ENCODE assay signal across 12 cellular contexts in the genomic region with DNA sequence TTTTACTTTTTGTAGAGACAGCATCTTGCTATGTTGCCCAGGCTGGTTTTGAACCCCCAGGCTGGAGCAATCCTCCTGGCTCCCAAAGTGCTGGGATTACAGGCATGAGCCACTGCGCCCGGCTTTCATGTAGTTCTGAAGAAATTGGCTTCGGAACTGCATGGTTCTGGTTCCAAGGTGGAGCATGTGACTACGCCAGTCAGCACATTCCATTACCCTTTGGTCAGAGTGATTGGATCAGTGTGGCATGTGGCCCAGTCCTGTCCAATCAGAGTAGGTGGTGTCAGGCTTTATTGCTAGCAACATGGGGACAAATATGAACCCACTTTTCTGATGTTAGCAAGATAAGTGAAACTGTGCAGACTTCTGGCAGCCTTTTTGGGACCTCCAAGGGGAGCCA. TPM values are rescaled to one million over a fixed set of nuclear protein-coding genes. Genes with fewer than 3 reads are reported as not detected.
DNase-seq lines count a peak whose midpoint lies in the region; ATAC-seq and TF ChIP-seq lines count a peak whose summit lies in the region.
"Had no signal": no experiment of that assay in that cellular context is flagged by ENCODE, and none has a peak within 500 bp of the region (broad histone marks: within the 10 kb centered on the region; RNA-seq: fewer than 3 reads in every experiment).

No MANE protein-coding gene starts in this region.

- H3K27ac ChIP-seq in psoas muscle = peak overlapping the region; percentile 77

- ATAC-seq in Right ventricle myocardium superior (ENCODE audit: poor library complexity) = peak; percentile 51
- ATAC-seq in psoas muscle = peak; percentile 17 to 44 (median 28)
- no peak for ATAC-seq in HG03469 (IDR thresholded peaks at IDR 0.05; ENCODE audit: unreplicated experiment)
- ATAC-seq in HG03095 (IDR thresholded peaks at IDR 0.05; ENCODE audit: unreplicated experiment) = no peak

- H3K4me3 ChIP-seq in astrocyte of the cerebellum (ENCODE audit: low read depth, low read length) (no peak overlapping the region), psoas muscle (no peak overlapping the region)

- no peaks in the 10 kb centered on the region for H3K9me3 ChIP-seq in psoas muscle

- 11 to 72% (median 38%) methylated on average over 4 of the region's 4 CpGs for WGBS in psoas muscle, 3 donors

- no peaks in the 10 kb centered on the region for H3K27me3 ChIP-seq in psoas muscle (ENCODE audit: insufficient read depth in 3 of 3, low read length in 2 of 3)

- intact Hi-C loops in Right ventricle myocardium superior (cut with DNase I) (no loop called here), psoas muscle (cut with DNase I) (loop anchor here in 1 of 2 donors (2.0 kb wide), 1 partner anchor 35 kb away; no protein-coding TSS in a partner anchor)

- no peak for TF ChIP-seq CTCF in astrocyte of the cerebellum (IDR thresholded peaks at IDR 0.05; ENCODE audit: low read depth, low read length, missing control alignments)
- no peak for TF ChIP-seq CTCF in psoas muscle (IDR thresholded peaks at IDR 0.05)

- no peaks in the 10 kb centered on the region for H3K36me3 ChIP-seq in psoas muscle (ENCODE audit: insufficient read depth in 1 of 2, low read depth in 1 of 2)

- DNase-seq in Daoy (ENCODE audit: low read depth) = peak; percentile 59
- peak; percentile 57 for DNase-seq in astrocyte of the cerebellum (ENCODE audit: low read depth)
- DNase-seq in Right ventricle myocardium superior = peak; percentile 75
- DNase-seq in psoas muscle = peak; percentile 82 to 88
- no peak for DNase-seq in NCI-H2107 (lab: John Stamatoyannopoulos, UW)
- no peak for DNase-seq in NCI-H446 treated with DMSO at 0.1 percent for 48 hours (lab: John Stamatoyannopoulos, UW)
- DNase-seq: CD4-positive, alpha-beta T cell; effector CD4-positive, alpha-beta T cell; NCI-H1105 treated with DMSO at 0.1 percent for 48 hours had no signal

- H3K4me1 ChIP-seq in psoas muscle = peaks cover 81% of the 10 kb centered on the region

- in situ Hi-C loops in astrocyte of the cerebellum (cut with HindIII; ENCODE audit: low sequenced_read_pairs) = no loop called here

RNA-seq across cellular contexts. Expression of gene ATOH8, which starts 16.3 kb away (rescaled TPM):
- total RNA-seq in Daoy (2014; rRNA removed; shearing (Covaris generic)) = 10.0 and 17.7 TPM in 2 replicates
- 25.8 TPM for total RNA-seq in Right ventricle myocardium superior
- total RNA-seq in psoas muscle = 10 to 100 TPM; 22.0 to 82.1 (median 57.3) TPM
- polyA plus RNA-seq in psoas muscle = 10 to 100 TPM; 48.7 to 77.2 (median 59.4) TPM
- total RNA-seq: activated CD8-positive, alpha-beta memory T cell treated with anti-CD3 and anti-CD28 coated beads for 36 hours; CD4-positive, alpha-beta T cell had no signal

RNA-seq across cellular contexts. Expression of gene GNLY, which starts 43.3 kb away (rescaled TPM):
- total RNA-seq in Daoy (2014; rRNA removed; shearing (Covaris generic)) = not detected in 2 replicates
- 1.7 TPM for total RNA-seq in Right ventricle myocardium superior
- 10 to 100 TPM in 1 of 4 donors, 1 to 10 TPM in 2, under 1 TPM in 1; 0.58 to 20.0 (median 5.8) TPM for total RNA-seq in psoas muscle
- polyA plus RNA-seq in psoas muscle = 10 to 100 TPM in 2 of 3 donors, 1 to 10 TPM in 1; 4.9 to 31.6 (median 23.4) TPM

Comparison
In these comparisons a context has a peak if more than half of its experiments do, and no peak if none do; other contexts are left out.
1. DNase-seq: peak in Daoy (single experiment), astrocyte of the cerebellum (single experiment), Right ventricle myocardium superior (single experiment) and psoas muscle (2 of 2); none in NCI-H2107 (single experiment) and NCI-H446 treated with DMSO at 0.1 percent for 48 hours (single experiment).
2. ATAC-seq: peak in Right ventricle myocardium superior (single experiment) and psoas muscle (4 of 4); none in HG03469 (single experiment) and HG03095 (single experiment).